In genomic region chr21:39350094-39351006, GRCh38 we compare ENCODE assay signal across 9 cellular contexts. TPM values are rescaled to one million over a fixed set of nuclear protein-coding genes. Genes with fewer than 3 reads are reported as not detected.
DNase-seq lines count a peak whose midpoint lies in the region; ATAC-seq lines count a peak whose summit lies in the region.
"Had no signal": no experiment of that assay in that cellular context is flagged by ENCODE, and none has a peak within 500 bp of the region (broad histone marks: within the 10 kb centered on the region; RNA-seq: fewer than 3 reads in every experiment).

No MANE protein-coding gene starts in this region.

- POLR2A ChIA-PET in activated CD8-positive, alpha-beta T cell treated with anti-CD3 and anti-CD28 coated beads, Interleukin-2, amount 10 ng/mL, durations not matched to agents 7 days and 5 days (lab: Charles Lee) = interaction anchor here (0.6 to 4.8 kb wide), 4 partner anchors 11 to 167 kb away, joined by 3 to 77 read pairs (median 15); partner anchors contain the start of genes BRWD1 and PSMG1

- peaks cover 27% of the 10 kb centered on the region for H3K36me3 Mint-ChIP-seq in activated CD8-positive, alpha-beta T cell treated with anti-CD3 and anti-CD28 coated beads, Interleukin-2, amount 10 ng/mL, durations not matched to agents 7 days and 5 days (ENCODE audit: low read depth)
- H3K36me3 Mint-ChIP-seq in stimulated activated naive B cell treated with anti-CD40 and anti-IgM and Interleukin-4, amounts not matched to agents 10 μg/mL and 1 μg/mL and 100 μg/mL, for 72 hours = peaks cover 13 to 15% of the 10 kb centered on the region in 2 donors

- peaks cover 31% of the 10 kb centered on the region for H3K4me1 Mint-ChIP-seq in activated CD8-positive, alpha-beta T cell treated with anti-CD3 and anti-CD28 coated beads, Interleukin-2, amount 10 ng/mL, durations not matched to agents 7 days and 5 days (ENCODE audit: low read depth)
- peaks cover 16 to 35% of the 10 kb centered on the region in 2 donors for H3K4me1 Mint-ChIP-seq in stimulated activated naive B cell treated with anti-CD40 and anti-IgM and Interleukin-4, amounts not matched to agents 10 μg/mL and 1 μg/mL and 100 μg/mL, for 72 hours

- ATAC-seq in activated CD8-positive, alpha-beta T cell treated with anti-CD3 and anti-CD28 coated beads, Interleukin-2, amount 10 ng/mL, durations not matched to agents 7 days and 5 days = no peak
- no peak for ATAC-seq in stimulated activated naive B cell treated with anti-CD40 and anti-IgM and Interleukin-4, amounts not matched to agents 10 μg/mL and 1 μg/mL and 100 μg/mL, for 72 hours (replicated peaks)

- no peaks in the 10 kb centered on the region for H3K9me3 Mint-ChIP-seq in activated CD8-positive, alpha-beta T cell treated with anti-CD3 and anti-CD28 coated beads, Interleukin-2, amount 10 ng/mL, durations not matched to agents 7 days and 5 days (ENCODE audit: insufficient read depth)
- no peaks in the 10 kb centered on the region for H3K9me3 Mint-ChIP-seq in stimulated activated naive B cell treated with anti-CD40 and anti-IgM and Interleukin-4, amounts not matched to agents 10 μg/mL and 1 μg/mL and 100 μg/mL, for 72 hours

- peak; percentile 8 for DNase-seq in NOMO-1 treated with DMSO at 0.1 percent for 48 hours (lab: John Stamatoyannopoulos, UW; ENCODE audit: unreplicated experiment)
- DNase-seq in NOMO-1 treated with dmso at 0.1 percent for 144 hours (lab: John Stamatoyannopoulos, UW; ENCODE audit: unreplicated experiment) = no peak
- no peak for DNase-seq in activated CD8-positive, alpha-beta T cell treated with anti-CD3 and anti-CD28 coated beads, Interleukin-2, amount 10 ng/mL, durations not matched to agents 7 days and 5 days
- no peak for DNase-seq in stimulated activated naive B cell treated with anti-CD40 and anti-IgM and Interleukin-4, amounts not matched to agents 10 μg/mL and 1 μg/mL and 100 μg/mL, for 72 hours
- DNase-seq in medulla oblongata (ENCODE audit: extremely low spot score) = no peak
- DNase-seq in GM03348 (ENCODE audit: low spot score) = no peak
- DNase-seq in COR-L47 (lab: John Stamatoyannopoulos, UW) = no peak
- DNase-seq: activated effector memory CD4-positive, alpha-beta T cell treated with anti-CD3 and anti-CD28 coated beads, Interleukin-2, amount 50 U/mL, for 16 hours had no signal

- H3K27me3 Mint-ChIP-seq in activated CD8-positive, alpha-beta T cell treated with anti-CD3 and anti-CD28 coated beads, Interleukin-2, amount 10 ng/mL, durations not matched to agents 7 days and 5 days (ENCODE audit: low read depth) = peaks cover 9% of the 10 kb centered on the region
- peaks cover 12 to 15% of the 10 kb centered on the region in 2 donors for H3K27me3 Mint-ChIP-seq in stimulated activated naive B cell treated with anti-CD40 and anti-IgM and Interleukin-4, amounts not matched to agents 10 μg/mL and 1 μg/mL and 100 μg/mL, for 72 hours

- peak overlapping the region; percentile 56 for H3K4me3 ChIP-seq in iPS-11a (ENCODE audit: low read depth, low read length)

- peak overlapping the region; percentile 100 for H3K27ac Mint-ChIP-seq in activated CD8-positive, alpha-beta T cell treated with anti-CD3 and anti-CD28 coated beads, Interleukin-2, amount 10 ng/mL, durations not matched to agents 7 days and 5 days
- H3K27ac Mint-ChIP-seq in stimulated activated naive B cell treated with anti-CD40 and anti-IgM and Interleukin-4, amounts not matched to agents 10 μg/mL and 1 μg/mL and 100 μg/mL, for 72 hours = peak overlapping the region; percentile 99

- peak overlapping the region; percentile 98 for H3K4me3 Mint-ChIP-seq in activated CD8-positive, alpha-beta T cell treated with anti-CD3 and anti-CD28 coated beads, Interleukin-2, amount 10 ng/mL, durations not matched to agents 7 days and 5 days
- H3K4me3 Mint-ChIP-seq in stimulated activated naive B cell treated with anti-CD40 and anti-IgM and Interleukin-4, amounts not matched to agents 10 μg/mL and 1 μg/mL and 100 μg/mL, for 72 hours = peak overlapping the region; percentile 99

- CTCF ChIA-PET in activated CD8-positive, alpha-beta T cell treated with anti-CD3 and anti-CD28 coated beads, Interleukin-2, amount 10 ng/mL, durations not matched to agents 7 days and 5 days (lab: Charles Lee) = interaction anchor here (0.8 to 3.5 kb wide), 4 partner anchors 13 to 37 kb away, joined by 3 to 20 read pairs (median 7); partner anchors contain the start of gene BRWD1

RNA-seq across cellular contexts. Expression of gene HMGN1, which starts 1.5 kb away (rescaled TPM):
- total RNA-seq in activated CD8-positive, alpha-beta T cell treated with anti-CD3 and anti-CD28 coated beads, Interleukin-2, amount 10 ng/mL, durations not matched to agents 7 days and 5 days = 100 to 1,000 TPM; 380 to 409 TPM

RNA-seq across cellular contexts. Expression of gene BRWD1, which starts 36.9 kb away (rescaled TPM):
- 10 to 100 TPM; 31.9 to 36.0 TPM for total RNA-seq in activated CD8-positive, alpha-beta T cell treated with anti-CD3 and anti-CD28 coated beads, Interleukin-2, amount 10 ng/mL, durations not matched to agents 7 days and 5 days
